8 cellular contexts compared by ENCODE assay signal in genomic region chr11:107857550-107858216, GRCh38. TPM values are rescaled to one million over a fixed set of nuclear protein-coding genes. Genes with fewer than 3 reads are reported as not detected.
DNase-seq lines count a peak whose midpoint lies in the region; ATAC-seq and TF ChIP-seq lines count a peak whose summit lies in the region.

No MANE protein-coding gene starts in this region.

- H3K9me3 Mint-ChIP-seq in MCF 10A (ENCODE audit: unreplicated experiment) (no peaks in the 10 kb centered on the region), memory B cell (no peaks in the 10 kb centered on the region)

- peaks cover 6% of the 10 kb centered on the region for H3K36me3 Mint-ChIP-seq in MCF 10A (ENCODE audit: insufficient read depth, unreplicated experiment)
- peaks cover 2% of the 10 kb centered on the region for H3K36me3 Mint-ChIP-seq in memory B cell

- no peak for DNase-seq in LNCaP clone FGC (ENCODE audit: low read depth)
- DNase-seq in MCF 10A (ENCODE audit: unreplicated experiment): peak; percentile 34
- DNase-seq in memory B cell (ENCODE audit: low spot score in 2 of 2): no peak
- no peak for DNase-seq in vagina (ENCODE audit: extremely low spot score in 2 of 2)
- no peak for DNase-seq in ecto neural progenitor cell (ENCODE audit: low spot score)
- DNase-seq in NCI-H1930 (lab: John Stamatoyannopoulos, UW): no peak
- DNase-seq in NCI-H2196 treated with DMSO at 0.1 percent for 48 hours (lab: John Stamatoyannopoulos, UW; ENCODE audit: unreplicated experiment): no peak

- H3K4me3 ChIP-seq in LNCaP clone FGC (ENCODE audit: low read depth, low read length) (peak overlapping the region; percentile 83), vagina (peak overlapping the region; percentile 85 to 91)

- H3K27ac ChIP-seq in vagina: peak overlapping the region; percentile 75

- peaks cover 10% of the 10 kb centered on the region for H3K4me1 ChIP-seq in vagina

- no peaks in the 10 kb centered on the region for H3K27me3 ChIP-seq in vagina

- POLR2A ChIA-PET in MCF 10A (lab: Yijun Ruan, JAX): interaction anchor here (0.6 to 8.3 kb wide), 10 partner anchors 9 to 1094 kb away, joined by 3 to 95 read pairs (median 6); partner anchors contain the start of gene CUL5

- H3K36me3 ChIP-seq in vagina: no peaks in the 10 kb centered on the region

- H3K4me1 Mint-ChIP-seq in MCF 10A (ENCODE audit: insufficient read depth, unreplicated experiment) (peaks cover 28% of the 10 kb centered on the region), memory B cell (peaks cover 26% of the 10 kb centered on the region)

- ATAC-seq in GM18511 (IDR thresholded peaks at IDR 0.05; ENCODE audit: unreplicated experiment): peak; percentile 1
- no peak for ATAC-seq in memory B cell (ENCODE audit: low read depth)

- TF ChIP-seq POLR2A in vagina (IDR thresholded peaks at IDR 0.05): no peak

- TF ChIP-seq CTCF in LNCaP clone FGC (IDR thresholded peaks at IDR 0.05; ENCODE audit: control insufficient read depth, extremely low read depth, insufficient read depth) (no peak), MCF 10A (IDR thresholded peaks at IDR 0.05; ENCODE audit: unreplicated experiment) (no peak), vagina (IDR thresholded peaks at IDR 0.05) (no peak)

- H3K4me3 Mint-ChIP-seq in MCF 10A (ENCODE audit: unreplicated experiment) (peak overlapping the region; percentile 91), memory B cell (peak overlapping the region; percentile 99)

- intact Hi-C loops in MCF 10A (cut with micrococcal nuclease): loop anchor here (5.0 kb wide), 1 partner anchor 40 kb away; no protein-coding TSS in a partner anchor
- intact Hi-C loops in vagina (cut with DNase I): no loop called here

- H3K27me3 Mint-ChIP-seq in MCF 10A (ENCODE audit: insufficient read depth, unreplicated experiment) (no peaks in the 10 kb centered on the region), memory B cell (no peaks in the 10 kb centered on the region)

- CTCF ChIA-PET in MCF 10A (lab: Yijun Ruan, JAX): interaction anchor here (0.6 kb wide), 1 partner anchor 151 kb away, joined by 3 read pairs; the partner anchor contains the start of gene CUL5

- BruUV-seq in MCF 10A (replicated peaks; lab: Mats Ljungman, UMichigan): TSS peak; percentile 50

- peak overlapping the region; percentile 85 for H3K27ac Mint-ChIP-seq in MCF 10A (ENCODE audit: low read depth, unreplicated experiment)
- H3K27ac Mint-ChIP-seq in memory B cell: peak overlapping the region; percentile 90

- H3K9me3 ChIP-seq in vagina: no peaks in the 10 kb centered on the region

RNA-seq across cellular contexts. Expression of gene SLC35F2, which starts 0.9 kb away (rescaled TPM):
- total RNA-seq in MCF 10A (2022): 40.3 and 62.4 TPM in 2 replicates
- 13.3 TPM for total RNA-seq in vagina
